2 cellular contexts compared by ENCODE assay signal in genomic region chr2:118635891-118636290, GRCh38.
TF ChIP-seq lines count a peak whose summit lies in the region.

No MANE protein-coding gene starts in this region.

TF ChIP-seq in H1, 55 proteins besides CTCF, POLR2A, EP300 and RAD21:
- TF ChIP-seq TEAD4 (IDR thresholded peaks at IDR 0.05; ENCODE audit: low read depth, low read length) (peak; percentile 57; the same call in 1 of the 2 replicates), FOSL1 (IDR thresholded peaks at IDR 0.05; ENCODE audit: insufficient read depth, low read depth, low read length) (no peak), GTF2F1 (IDR thresholded peaks at IDR 0.05; ENCODE audit: borderline replicate concordance, low read depth, low read length) (no peak), JUND (IDR thresholded peaks at IDR 0.05; ENCODE audit: low read length) (no peak), SP2 (IDR thresholded peaks at IDR 0.05; ENCODE audit: low read length) (no peak), JUN (IDR thresholded peaks at IDR 0.05; ENCODE audit: low read depth, low read length) (no peak)

TF ChIP-seq in SK-N-SH treated with all-trans-retinoic acid at 6 μM for 48 hours, 23 proteins besides CTCF, POLR2A, EP300 and RAD21:
- TF ChIP-seq ZNF565 (CRISPR knock-in tag; conservative IDR thresholded peaks at IDR 0.05; ENCODE audit: low read depth), result no peak
- TF ChIP-seq ZFP3 (CRISPR knock-in tag; IDR thresholded peaks at IDR 0.05), result no peak
- no peak for TF ChIP-seq RARB (CRISPR knock-in tag; IDR thresholded peaks at IDR 0.05)
- no peak for TF ChIP-seq ZC3H10 (CRISPR knock-in tag; IDR thresholded peaks at IDR 0.05)
- TF ChIP-seq ZFP30 (CRISPR knock-in tag; IDR thresholded peaks at IDR 0.05), result no peak
- no peak for TF ChIP-seq ESRRG (CRISPR knock-in tag; IDR thresholded peaks at IDR 0.05)
- TF ChIP-seq, protein P1, sequence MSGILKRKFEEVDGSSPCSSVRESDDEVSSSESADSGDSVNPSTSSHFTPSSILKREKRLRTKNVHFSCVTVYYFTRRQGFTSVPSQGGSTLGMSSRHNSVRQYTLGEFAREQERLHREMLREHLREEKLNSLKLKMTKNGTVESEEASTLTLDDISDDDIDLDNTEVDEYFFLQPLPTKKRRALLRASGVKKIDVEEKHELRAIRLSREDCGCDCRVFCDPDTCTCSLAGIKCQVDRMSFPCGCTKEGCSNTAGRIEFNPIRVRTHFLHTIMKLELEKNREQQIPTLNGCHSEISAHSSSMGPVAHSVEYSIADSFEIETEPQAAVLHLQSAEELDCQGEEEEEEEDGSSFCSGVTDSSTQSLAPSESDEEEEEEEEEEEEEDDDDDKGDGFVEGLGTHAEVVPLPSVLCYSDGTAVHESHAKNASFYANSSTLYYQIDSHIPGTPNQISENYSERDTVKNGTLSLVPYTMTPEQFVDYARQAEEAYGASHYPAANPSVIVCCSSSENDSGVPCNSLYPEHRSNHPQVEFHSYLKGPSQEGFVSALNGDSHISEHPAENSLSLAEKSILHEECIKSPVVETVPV (CRISPR knock-in tag; IDR thresholded peaks at IDR 0.05), result no peak
- TF ChIP-seq ZNF8 (CRISPR knock-in tag; IDR thresholded peaks at IDR 0.05), result no peak
- TF ChIP-seq PATZ1 (CRISPR knock-in tag; IDR thresholded peaks at IDR 0.05; ENCODE audit: borderline replicate concordance), result no peak
- TF ChIP-seq ZNF70 (CRISPR knock-in tag; IDR thresholded peaks at IDR 0.05), result no peak
- TF ChIP-seq PPARA (CRISPR knock-in tag; IDR thresholded peaks at IDR 0.05; ENCODE audit: borderline replicate concordance), result no peak
- TF ChIP-seq, protein P2, sequence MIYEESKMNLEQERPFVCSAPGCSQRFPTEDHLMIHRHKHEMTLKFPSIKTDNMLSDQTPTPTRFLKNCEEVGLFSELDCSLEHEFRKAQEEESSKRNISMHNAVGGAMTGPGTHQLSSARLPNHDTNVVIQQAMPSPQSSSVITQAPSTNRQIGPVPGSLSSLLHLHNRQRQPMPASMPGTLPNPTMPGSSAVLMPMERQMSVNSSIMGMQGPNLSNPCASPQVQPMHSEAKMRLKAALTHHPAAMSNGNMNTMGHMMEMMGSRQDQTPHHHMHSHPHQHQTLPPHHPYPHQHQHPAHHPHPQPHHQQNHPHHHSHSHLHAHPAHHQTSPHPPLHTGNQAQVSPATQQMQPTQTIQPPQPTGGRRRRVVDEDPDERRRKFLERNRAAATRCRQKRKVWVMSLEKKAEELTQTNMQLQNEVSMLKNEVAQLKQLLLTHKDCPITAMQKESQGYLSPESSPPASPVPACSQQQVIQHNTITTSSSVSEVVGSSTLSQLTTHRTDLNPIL (CRISPR knock-in tag; IDR thresholded peaks at IDR 0.05; ENCODE audit: low read depth), result no peak
